Comparison of ENCODE assay signal across 27 cellular contexts in the genomic region with DNA sequence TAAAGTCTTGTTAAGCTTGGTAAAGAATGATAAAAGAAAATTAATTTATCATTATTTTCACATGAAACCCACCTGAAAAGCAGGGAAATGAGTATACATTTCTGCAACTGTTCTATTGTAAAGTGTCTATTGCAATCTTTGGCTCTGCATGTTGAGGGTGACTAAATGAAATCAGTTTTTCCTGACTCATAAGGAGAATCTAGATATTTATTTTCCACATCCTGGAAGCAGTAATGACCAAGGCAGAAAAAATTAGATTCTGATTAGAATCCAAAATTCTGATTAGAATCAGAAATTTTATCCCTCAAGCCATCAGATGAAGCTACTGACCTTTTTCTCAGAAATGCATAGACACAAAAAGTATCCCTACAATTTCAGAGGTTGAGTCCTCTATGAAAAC.
"Had no signal": no experiment of that assay in that cellular context is flagged by ENCODE, and none has a peak within 500 bp of the region (broad histone marks: within the 10 kb centered on the region; RNA-seq: fewer than 3 reads in every experiment).

No MANE protein-coding gene starts in this region.

- H3K27me3 ChIP-seq: esophagus muscularis mucosa, foreskin keratinocyte, gastroesophageal sphincter, heart left ventricle, hepatocyte, left lung, right atrium auricular region, thyroid gland, vagina had no signal

- DNase-seq: dermis blood vessel endothelial cell; effector memory CD4-positive, alpha-beta T cell; foreskin keratinocyte; heart left ventricle; left cardiac atrium; left lung; mesendoderm; midbrain; naive thymus-derived CD8-positive, alpha-beta T cell; nephron progenitor cell; nucleus accumbens; stimulated activated CD4-positive, alpha-beta T cell treated with anti-CD3 and anti-CD28 coated beads, Interleukin-12 subunit alpha, Interleukin-12 subunit beta, amount 100 ng/mL, for 4 hours; stimulated activated CD4-positive, alpha-beta T cell treated with anti-CD3 and anti-CD28 coated beads, Interleukin-1b, Interleukin-23, amount 100 ng/mL, for 48 hours; stimulated activated CD4-positive, alpha-beta T cell treated with anti-CD3 and anti-CD28 coated beads, Interleukin-4, amount 100 ng/mL, for 1 hour; stimulated activated CD8-positive, alpha-beta memory T cell treated with anti-CD3 and anti-CD28 coated beads, Interleukin-4, amount 100 ng/mL, for 48 hours; stimulated activated naive CD4-positive, alpha-beta T cell; stimulated activated naive CD8-positive, alpha-beta T cell treated with anti-CD3 and anti-CD28 coated beads, Interleukin-15, amount 100 ng/mL, for 72 hours; thyroid gland had no signal

- H3K4me1 ChIP-seq: esophagus muscularis mucosa, foreskin keratinocyte, gastroesophageal sphincter, heart left ventricle, left lung, prostate gland, right atrium auricular region, thyroid gland, vagina had no signal

- H3K36me3 ChIP-seq: esophagus muscularis mucosa, gastroesophageal sphincter, heart left ventricle, left lung, prostate gland, right atrium auricular region, thyroid gland, vagina had no signal

- H3K9me3 ChIP-seq: esophagus muscularis mucosa, gastroesophageal sphincter, heart left ventricle, prostate gland, right atrium auricular region, thyroid gland, vagina had no signal

- H3K4me3 ChIP-seq: coronary artery, esophagus muscularis mucosa, gastroesophageal sphincter, heart left ventricle, hepatocyte, left lung, prostate gland, right atrium auricular region, smooth muscle cell, thyroid gland, vagina had no signal

- H3K27ac ChIP-seq: coronary artery, esophagus muscularis mucosa, foreskin keratinocyte, gastroesophageal sphincter, heart left ventricle, hepatocyte, left lung, prostate gland, right atrium auricular region, thyroid gland, vagina had no signal

- H2AFZ ChIP-seq: hepatocyte had no signal

- H3K4me2 ChIP-seq: hepatocyte, smooth muscle cell had no signal

- ATAC-seq: foreskin keratinocyte; gastroesophageal sphincter; heart left ventricle; left cardiac atrium; left lung; naive thymus-derived CD8-positive, alpha-beta T cell; sciatic nerve; stimulated activated naive CD8-positive, alpha-beta T cell treated with anti-CD3 and anti-CD28 coated beads, Interleukin-15, amount 100 ng/mL, for 72 hours had no signal
